ENCODE assay signal across 1 cellular context in the genomic region with DNA sequence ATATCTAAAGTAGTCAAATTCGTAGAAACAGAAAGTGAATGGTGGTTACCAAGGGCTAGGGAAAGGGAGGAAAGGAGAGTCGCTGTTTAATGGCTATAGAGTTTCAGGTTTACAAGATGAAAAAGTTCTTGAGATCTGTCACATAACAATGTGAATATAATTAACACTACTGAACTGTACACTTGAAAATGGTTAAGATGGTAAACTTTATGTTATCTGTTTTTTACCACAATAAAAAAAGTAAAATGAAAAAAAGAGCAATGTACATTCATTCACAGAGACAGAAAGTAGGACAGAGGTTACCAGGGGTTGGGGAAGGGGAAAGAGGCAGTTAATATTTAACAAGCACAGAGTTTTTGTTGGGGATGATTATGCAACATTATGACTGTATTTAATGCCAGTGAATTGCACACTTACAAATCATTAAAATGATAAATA.
TF ChIP-seq lines count a peak whose summit lies in the region.

No MANE protein-coding gene starts in this region.

TF ChIP-seq in HepG2, 621 proteins besides CTCF, POLR2A, EP300 and RAD21 (continued from another document and continues in another):
- TF ChIP-seq, protein P1, sequence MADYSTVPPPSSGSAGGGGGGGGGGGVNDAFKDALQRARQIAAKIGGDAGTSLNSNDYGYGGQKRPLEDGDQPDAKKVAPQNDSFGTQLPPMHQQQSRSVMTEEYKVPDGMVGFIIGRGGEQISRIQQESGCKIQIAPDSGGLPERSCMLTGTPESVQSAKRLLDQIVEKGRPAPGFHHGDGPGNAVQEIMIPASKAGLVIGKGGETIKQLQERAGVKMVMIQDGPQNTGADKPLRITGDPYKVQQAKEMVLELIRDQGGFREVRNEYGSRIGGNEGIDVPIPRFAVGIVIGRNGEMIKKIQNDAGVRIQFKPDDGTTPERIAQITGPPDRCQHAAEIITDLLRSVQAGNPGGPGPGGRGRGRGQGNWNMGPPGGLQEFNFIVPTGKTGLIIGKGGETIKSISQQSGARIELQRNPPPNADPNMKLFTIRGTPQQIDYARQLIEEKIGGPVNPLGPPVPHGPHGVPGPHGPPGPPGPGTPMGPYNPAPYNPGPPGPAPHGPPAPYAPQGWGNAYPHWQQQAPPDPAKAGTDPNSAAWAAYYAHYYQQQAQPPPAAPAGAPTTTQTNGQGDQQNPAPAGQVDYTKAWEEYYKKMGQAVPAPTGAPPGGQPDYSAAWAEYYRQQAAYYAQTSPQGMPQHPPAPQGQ (CRISPR knock-in tag; IDR thresholded peaks at IDR 0.05; ENCODE audit: borderline replicate concordance), result no peak
- TF ChIP-seq ZNF460 (CRISPR knock-in tag; IDR thresholded peaks at IDR 0.05; ENCODE audit: borderline replicate concordance) (no peak), KAT2B (IDR thresholded peaks at IDR 0.05; ENCODE audit: borderline replicate concordance, low read depth, low read length) (no peak), BCL6 (CRISPR knock-in tag; IDR thresholded peaks at IDR 0.05) (no peak), ZNF432 (CRISPR knock-in tag; IDR thresholded peaks at IDR 0.05; ENCODE audit: borderline replicate concordance) (no peak), SIN3B (IDR thresholded peaks at IDR 0.05; ENCODE audit: low read length) (no peak), RXRA (CRISPR knock-in tag; IDR thresholded peaks at IDR 0.05) (no peak), KDM5A (IDR thresholded peaks at IDR 0.05; ENCODE audit: borderline replicate concordance, low read length) (no peak), ZNF296 (CRISPR knock-in tag; conservative IDR thresholded peaks at IDR 0.05) (no peak), NRL (CRISPR knock-in tag; IDR thresholded peaks at IDR 0.05; ENCODE audit: borderline replicate concordance) (no peak), NCOA2 (CRISPR knock-in tag; IDR thresholded peaks at IDR 0.05) (peak; percentile 42; the same call in 1 of the 2 replicates), KLF12 (CRISPR knock-in tag; IDR thresholded peaks at IDR 0.05; ENCODE audit: borderline replicate concordance) (no peak), ZSCAN30 (CRISPR knock-in tag; IDR thresholded peaks at IDR 0.05) (no peak), SMAD3 (CRISPR knock-in tag; IDR thresholded peaks at IDR 0.05) (no peak), NCOA5 (CRISPR knock-in tag; IDR thresholded peaks at IDR 0.05) (no peak), HOXD1 (CRISPR knock-in tag; IDR thresholded peaks at IDR 0.05) (no peak), ISL2 (CRISPR knock-in tag; IDR thresholded peaks at IDR 0.05) (0 out of 2 replicates have a peak, but pooled peaks have one; percentile 38), TAF1 (CRISPR knock-in tag; IDR thresholded peaks at IDR 0.05) (no peak), ZNF589 (CRISPR knock-in tag; conservative IDR thresholded peaks at IDR 0.05) (no peak), MAF1 (CRISPR knock-in tag; IDR thresholded peaks at IDR 0.05; ENCODE audit: borderline replicate concordance) (no peak), SOX13 (IDR thresholded peaks at IDR 0.05) (no peak), SOX13 (CRISPR knock-in tag; conservative IDR thresholded peaks at IDR 0.05 in 1 of 2, IDR thresholded peaks at IDR 0.05 in 1 of 2) (peak in 1 of 2 experiments; percentile 53; a peak in 1 of 4 replicates), GATAD2A (CRISPR knock-in tag; IDR thresholded peaks at IDR 0.05) (peak; percentile 82), NR1H2 (CRISPR knock-in tag; IDR thresholded peaks at IDR 0.05; ENCODE audit: borderline replicate concordance, low read depth) (no peak), ZNF383 (CRISPR knock-in tag; IDR thresholded peaks at IDR 0.05; ENCODE audit: borderline replicate concordance) (no peak), ZNF180 (CRISPR knock-in tag; IDR thresholded peaks at IDR 0.05; ENCODE audit: borderline replicate concordance, low read depth) (no peak), SMAD9 (CRISPR knock-in tag; IDR thresholded peaks at IDR 0.05) (no peak), ZBTB21 (CRISPR knock-in tag; IDR thresholded peaks at IDR 0.05) (no peak)
- TF ChIP-seq, protein P2, sequence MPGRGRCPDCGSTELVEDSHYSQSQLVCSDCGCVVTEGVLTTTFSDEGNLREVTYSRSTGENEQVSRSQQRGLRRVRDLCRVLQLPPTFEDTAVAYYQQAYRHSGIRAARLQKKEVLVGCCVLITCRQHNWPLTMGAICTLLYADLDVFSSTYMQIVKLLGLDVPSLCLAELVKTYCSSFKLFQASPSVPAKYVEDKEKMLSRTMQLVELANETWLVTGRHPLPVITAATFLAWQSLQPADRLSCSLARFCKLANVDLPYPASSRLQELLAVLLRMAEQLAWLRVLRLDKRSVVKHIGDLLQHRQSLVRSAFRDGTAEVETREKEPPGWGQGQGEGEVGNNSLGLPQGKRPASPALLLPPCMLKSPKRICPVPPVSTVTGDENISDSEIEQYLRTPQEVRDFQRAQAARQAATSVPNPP (CRISPR knock-in tag; IDR thresholded peaks at IDR 0.05), result no peak
- TF ChIP-seq, protein P3, sequence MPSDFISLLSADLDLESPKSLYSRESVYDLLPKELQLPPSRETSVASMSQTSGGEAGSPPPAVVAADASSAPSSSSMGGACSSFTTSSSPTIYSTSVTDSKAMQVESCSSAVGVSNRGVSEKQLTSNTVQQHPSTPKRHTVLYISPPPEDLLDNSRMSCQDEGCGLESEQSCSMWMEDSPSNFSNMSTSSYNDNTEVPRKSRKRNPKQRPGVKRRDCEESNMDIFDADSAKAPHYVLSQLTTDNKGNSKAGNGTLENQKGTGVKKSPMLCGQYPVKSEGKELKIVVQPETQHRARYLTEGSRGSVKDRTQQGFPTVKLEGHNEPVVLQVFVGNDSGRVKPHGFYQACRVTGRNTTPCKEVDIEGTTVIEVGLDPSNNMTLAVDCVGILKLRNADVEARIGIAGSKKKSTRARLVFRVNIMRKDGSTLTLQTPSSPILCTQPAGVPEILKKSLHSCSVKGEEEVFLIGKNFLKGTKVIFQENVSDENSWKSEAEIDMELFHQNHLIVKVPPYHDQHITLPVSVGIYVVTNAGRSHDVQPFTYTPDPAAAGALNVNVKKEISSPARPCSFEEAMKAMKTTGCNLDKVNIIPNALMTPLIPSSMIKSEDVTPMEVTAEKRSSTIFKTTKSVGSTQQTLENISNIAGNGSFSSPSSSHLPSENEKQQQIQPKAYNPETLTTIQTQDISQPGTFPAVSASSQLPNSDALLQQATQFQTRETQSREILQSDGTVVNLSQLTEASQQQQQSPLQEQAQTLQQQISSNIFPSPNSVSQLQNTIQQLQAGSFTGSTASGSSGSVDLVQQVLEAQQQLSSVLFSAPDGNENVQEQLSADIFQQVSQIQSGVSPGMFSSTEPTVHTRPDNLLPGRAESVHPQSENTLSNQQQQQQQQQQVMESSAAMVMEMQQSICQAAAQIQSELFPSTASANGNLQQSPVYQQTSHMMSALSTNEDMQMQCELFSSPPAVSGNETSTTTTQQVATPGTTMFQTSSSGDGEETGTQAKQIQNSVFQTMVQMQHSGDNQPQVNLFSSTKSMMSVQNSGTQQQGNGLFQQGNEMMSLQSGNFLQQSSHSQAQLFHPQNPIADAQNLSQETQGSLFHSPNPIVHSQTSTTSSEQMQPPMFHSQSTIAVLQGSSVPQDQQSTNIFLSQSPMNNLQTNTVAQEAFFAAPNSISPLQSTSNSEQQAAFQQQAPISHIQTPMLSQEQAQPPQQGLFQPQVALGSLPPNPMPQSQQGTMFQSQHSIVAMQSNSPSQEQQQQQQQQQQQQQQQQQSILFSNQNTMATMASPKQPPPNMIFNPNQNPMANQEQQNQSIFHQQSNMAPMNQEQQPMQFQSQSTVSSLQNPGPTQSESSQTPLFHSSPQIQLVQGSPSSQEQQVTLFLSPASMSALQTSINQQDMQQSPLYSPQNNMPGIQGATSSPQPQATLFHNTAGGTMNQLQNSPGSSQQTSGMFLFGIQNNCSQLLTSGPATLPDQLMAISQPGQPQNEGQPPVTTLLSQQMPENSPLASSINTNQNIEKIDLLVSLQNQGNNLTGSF (CRISPR knock-in tag; IDR thresholded peaks at IDR 0.05), result no peak
- TF ChIP-seq, protein P4, sequence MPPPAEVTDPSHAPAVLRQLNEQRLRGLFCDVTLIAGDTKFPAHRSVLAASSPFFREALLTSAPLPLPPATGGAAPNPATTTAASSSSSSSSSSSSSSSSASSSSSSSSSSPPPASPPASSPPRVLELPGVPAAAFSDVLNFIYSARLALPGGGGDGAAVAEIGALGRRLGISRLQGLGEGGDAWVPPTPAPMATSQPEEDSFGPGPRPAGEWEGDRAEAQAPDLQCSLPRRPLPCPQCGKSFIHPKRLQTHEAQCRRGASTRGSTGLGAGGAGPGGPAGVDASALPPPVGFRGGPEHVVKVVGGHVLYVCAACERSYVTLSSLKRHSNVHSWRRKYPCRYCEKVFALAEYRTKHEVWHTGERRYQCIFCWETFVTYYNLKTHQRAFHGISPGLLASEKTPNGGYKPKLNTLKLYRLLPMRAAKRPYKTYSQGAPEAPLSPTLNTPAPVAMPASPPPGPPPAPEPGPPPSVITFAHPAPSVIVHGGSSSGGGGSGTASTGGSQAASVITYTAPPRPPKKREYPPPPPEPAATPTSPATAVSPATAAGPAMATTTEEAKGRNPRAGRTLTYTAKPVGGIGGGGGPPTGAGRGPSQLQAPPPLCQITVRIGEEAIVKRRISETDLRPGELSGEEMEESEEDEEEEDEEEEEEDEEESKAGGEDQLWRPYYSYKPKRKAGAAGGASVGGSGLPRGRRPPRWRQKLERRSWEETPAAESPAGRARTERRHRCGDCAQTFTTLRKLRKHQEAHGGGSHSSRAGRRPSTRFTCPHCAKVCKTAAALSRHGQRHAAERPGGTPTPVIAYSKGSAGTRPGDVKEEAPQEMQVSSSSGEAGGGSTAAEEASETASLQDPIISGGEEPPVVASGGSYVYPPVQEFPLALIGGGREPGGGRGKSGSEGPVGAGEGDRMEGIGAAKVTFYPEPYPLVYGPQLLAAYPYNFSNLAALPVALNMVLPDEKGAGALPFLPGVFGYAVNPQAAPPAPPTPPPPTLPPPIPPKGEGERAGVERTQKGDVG (CRISPR knock-in tag; IDR thresholded peaks at IDR 0.05; ENCODE audit: borderline replicate concordance), result no peak
- TF ChIP-seq, protein P5, sequence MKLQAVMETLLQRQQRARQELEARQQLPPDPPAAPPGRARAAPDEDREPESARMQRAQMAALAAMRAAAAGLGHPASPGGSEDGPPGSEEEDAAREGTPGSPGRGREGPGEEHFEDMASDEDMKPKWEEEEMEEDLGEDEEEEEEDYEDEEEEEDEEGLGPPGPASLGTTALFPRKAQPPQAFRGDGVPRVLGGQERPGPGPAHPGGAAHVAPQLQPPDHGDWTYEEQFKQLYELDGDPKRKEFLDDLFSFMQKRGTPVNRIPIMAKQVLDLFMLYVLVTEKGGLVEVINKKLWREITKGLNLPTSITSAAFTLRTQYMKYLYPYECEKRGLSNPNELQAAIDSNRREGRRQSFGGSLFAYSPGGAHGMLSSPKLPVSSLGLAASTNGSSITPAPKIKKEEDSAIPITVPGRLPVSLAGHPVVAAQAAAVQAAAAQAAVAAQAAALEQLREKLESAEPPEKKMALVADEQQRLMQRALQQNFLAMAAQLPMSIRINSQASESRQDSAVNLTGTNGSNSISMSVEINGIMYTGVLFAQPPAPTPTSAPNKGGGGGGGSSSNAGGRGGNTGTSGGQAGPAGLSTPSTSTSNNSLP (IDR thresholded peaks at IDR 0.05; ENCODE audit: low read depth, low read length), result peak; percentile 86
- TF ChIP-seq, protein P6, sequence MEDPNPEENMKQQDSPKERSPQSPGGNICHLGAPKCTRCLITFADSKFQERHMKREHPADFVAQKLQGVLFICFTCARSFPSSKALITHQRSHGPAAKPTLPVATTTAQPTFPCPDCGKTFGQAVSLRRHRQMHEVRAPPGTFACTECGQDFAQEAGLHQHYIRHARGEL (CRISPR knock-in tag; IDR thresholded peaks at IDR 0.05), result no peak
- TF ChIP-seq, protein P7, sequence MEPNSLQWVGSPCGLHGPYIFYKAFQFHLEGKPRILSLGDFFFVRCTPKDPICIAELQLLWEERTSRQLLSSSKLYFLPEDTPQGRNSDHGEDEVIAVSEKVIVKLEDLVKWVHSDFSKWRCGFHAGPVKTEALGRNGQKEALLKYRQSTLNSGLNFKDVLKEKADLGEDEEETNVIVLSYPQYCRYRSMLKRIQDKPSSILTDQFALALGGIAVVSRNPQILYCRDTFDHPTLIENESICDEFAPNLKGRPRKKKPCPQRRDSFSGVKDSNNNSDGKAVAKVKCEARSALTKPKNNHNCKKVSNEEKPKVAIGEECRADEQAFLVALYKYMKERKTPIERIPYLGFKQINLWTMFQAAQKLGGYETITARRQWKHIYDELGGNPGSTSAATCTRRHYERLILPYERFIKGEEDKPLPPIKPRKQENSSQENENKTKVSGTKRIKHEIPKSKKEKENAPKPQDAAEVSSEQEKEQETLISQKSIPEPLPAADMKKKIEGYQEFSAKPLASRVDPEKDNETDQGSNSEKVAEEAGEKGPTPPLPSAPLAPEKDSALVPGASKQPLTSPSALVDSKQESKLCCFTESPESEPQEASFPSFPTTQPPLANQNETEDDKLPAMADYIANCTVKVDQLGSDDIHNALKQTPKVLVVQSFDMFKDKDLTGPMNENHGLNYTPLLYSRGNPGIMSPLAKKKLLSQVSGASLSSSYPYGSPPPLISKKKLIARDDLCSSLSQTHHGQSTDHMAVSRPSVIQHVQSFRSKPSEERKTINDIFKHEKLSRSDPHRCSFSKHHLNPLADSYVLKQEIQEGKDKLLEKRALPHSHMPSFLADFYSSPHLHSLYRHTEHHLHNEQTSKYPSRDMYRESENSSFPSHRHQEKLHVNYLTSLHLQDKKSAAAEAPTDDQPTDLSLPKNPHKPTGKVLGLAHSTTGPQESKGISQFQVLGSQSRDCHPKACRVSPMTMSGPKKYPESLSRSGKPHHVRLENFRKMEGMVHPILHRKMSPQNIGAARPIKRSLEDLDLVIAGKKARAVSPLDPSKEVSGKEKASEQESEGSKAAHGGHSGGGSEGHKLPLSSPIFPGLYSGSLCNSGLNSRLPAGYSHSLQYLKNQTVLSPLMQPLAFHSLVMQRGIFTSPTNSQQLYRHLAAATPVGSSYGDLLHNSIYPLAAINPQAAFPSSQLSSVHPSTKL (CRISPR knock-in tag; IDR thresholded peaks at IDR 0.05), result peak; percentile 72
- TF ChIP-seq, protein P8, sequence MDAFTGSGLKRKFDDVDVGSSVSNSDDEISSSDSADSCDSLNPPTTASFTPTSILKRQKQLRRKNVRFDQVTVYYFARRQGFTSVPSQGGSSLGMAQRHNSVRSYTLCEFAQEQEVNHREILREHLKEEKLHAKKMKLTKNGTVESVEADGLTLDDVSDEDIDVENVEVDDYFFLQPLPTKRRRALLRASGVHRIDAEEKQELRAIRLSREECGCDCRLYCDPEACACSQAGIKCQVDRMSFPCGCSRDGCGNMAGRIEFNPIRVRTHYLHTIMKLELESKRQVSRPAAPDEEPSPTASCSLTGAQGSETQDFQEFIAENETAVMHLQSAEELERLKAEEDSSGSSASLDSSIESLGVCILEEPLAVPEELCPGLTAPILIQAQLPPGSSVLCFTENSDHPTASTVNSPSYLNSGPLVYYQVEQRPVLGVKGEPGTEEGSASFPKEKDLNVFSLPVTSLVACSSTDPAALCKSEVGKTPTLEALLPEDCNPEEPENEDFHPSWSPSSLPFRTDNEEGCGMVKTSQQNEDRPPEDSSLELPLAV (CRISPR knock-in tag; conservative IDR thresholded peaks at IDR 0.05; ENCODE audit: low read depth), result no peak
- TF ChIP-seq, protein P9, sequence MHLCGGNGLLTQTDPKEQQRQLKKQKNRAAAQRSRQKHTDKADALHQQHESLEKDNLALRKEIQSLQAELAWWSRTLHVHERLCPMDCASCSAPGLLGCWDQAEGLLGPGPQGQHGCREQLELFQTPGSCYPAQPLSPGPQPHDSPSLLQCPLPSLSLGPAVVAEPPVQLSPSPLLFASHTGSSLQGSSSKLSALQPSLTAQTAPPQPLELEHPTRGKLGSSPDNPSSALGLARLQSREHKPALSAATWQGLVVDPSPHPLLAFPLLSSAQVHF (CRISPR knock-in tag; IDR thresholded peaks at IDR 0.05), result no peak
